In genomic region chr22:36470162-36470993, GRCh38 we compare ENCODE assay signal across 8 cellular contexts. TPM values are rescaled to one million over a fixed set of nuclear protein-coding genes. Genes with fewer than 3 reads are reported as not detected.
DNase-seq lines count a peak whose midpoint lies in the region; ATAC-seq and TF ChIP-seq lines count a peak whose summit lies in the region.

No MANE protein-coding gene starts in this region.

- peak; percentile 98 for TF ChIP-seq CTCF in OCI-LY7 (conservative IDR thresholded peaks at IDR 0.05; ENCODE audit: low read length)
- peak; percentile 98 for TF ChIP-seq CTCF in epithelial cell of proximal tubule (conservative IDR thresholded peaks at IDR 0.05; ENCODE audit: low read depth, low read length)

- H3K4me3 Mint-ChIP-seq in CD4-positive, alpha-beta memory T cell: no peak overlapping the region

- no peaks in the 10 kb centered on the region for H3K9me3 Mint-ChIP-seq in CD4-positive, alpha-beta memory T cell

- H4K20me1 ChIP-seq in OCI-LY7 (ENCODE audit: insufficient read depth, low read length): no peaks in the 10 kb centered on the region

- peaks cover 20 to 30% of the 10 kb centered on the region in 2 donors for H3K36me3 Mint-ChIP-seq in CD4-positive, alpha-beta memory T cell

- H3K9me2 ChIP-seq in OCI-LY7 (ENCODE audit: insufficient read depth, low read length): no peaks in the 10 kb centered on the region

- H3K9me3 ChIP-seq in CD4-positive, alpha-beta memory T cell (ENCODE audit: control insufficient read depth in 1 of 2, low read length in 2 of 2): no peaks in the 10 kb centered on the region
- H3K9me3 ChIP-seq in OCI-LY7 (ENCODE audit: low read length): no peaks in the 10 kb centered on the region
- H3K9me3 ChIP-seq in muscle layer of duodenum (ENCODE audit: control insufficient read depth in 1 of 2, low read length in 2 of 2): no peaks in the 10 kb centered on the region

- ATAC-seq in GM19324 (IDR thresholded peaks at IDR 0.05; ENCODE audit: low FRiP score, unreplicated experiment): no peak

- peak; percentile 85 to 87 (median 87) for DNase-seq in CD4-positive, alpha-beta memory T cell
- DNase-seq in HK-2 (ENCODE audit: unreplicated experiment) (peak; percentile 81), OCI-LY7 (ENCODE audit: low spot score) (peak; percentile 88), activated T-cell treated with anti-CD3 and anti-CD28 coated beads for 4 hours (peak; percentile 74), epithelial cell of proximal tubule (ENCODE audit: low read depth) (no peak)
- DNase-seq in stimulated activated CD8-positive, alpha-beta memory T cell treated with anti-CD3 and anti-CD28 coated beads, Interleukin-4, amount 100 ng/mL, for 4 hours (ENCODE audit: low read depth in 2 of 2, low spot score in 1 of 2): peak; percentile 66 to 68

- H3K27me3 Mint-ChIP-seq in CD4-positive, alpha-beta memory T cell: no peaks in the 10 kb centered on the region

- peak overlapping the region; percentile 30 to 92 (median 79) for H3K27ac Mint-ChIP-seq in CD4-positive, alpha-beta memory T cell

- H2AFZ ChIP-seq in OCI-LY7 (ENCODE audit: low read length): no peak overlapping the region

- H3K27me3 ChIP-seq in CD4-positive, alpha-beta memory T cell (ENCODE audit: insufficient read depth, low read length): no peaks in the 10 kb centered on the region
- no peaks in the 10 kb centered on the region for H3K27me3 ChIP-seq in muscle layer of duodenum (ENCODE audit: low read depth, low read length)

- no peaks in the 10 kb centered on the region for H3K79me2 ChIP-seq in OCI-LY7 (ENCODE audit: insufficient read depth, low read depth, low read length)

- H3K4me1 Mint-ChIP-seq in CD4-positive, alpha-beta memory T cell: peaks cover 11 to 28% (median 15%) of the 10 kb centered on the region in 4 donors

- no peak overlapping the region for H3K27ac ChIP-seq in CD4-positive, alpha-beta memory T cell (ENCODE audit: low read depth, low read length)
- H3K27ac ChIP-seq in OCI-LY7 (ENCODE audit: low read depth, low read length, poor library complexity, severe bottlenecking) (no peak overlapping the region), muscle layer of duodenum (ENCODE audit: low read length) (peak overlapping the region; percentile 74)

- peaks cover 16% of the 10 kb centered on the region for H3K36me3 ChIP-seq in CD4-positive, alpha-beta memory T cell (ENCODE audit: insufficient read depth, low read length)
- peaks cover 78% of the 10 kb centered on the region for H3K36me3 ChIP-seq in OCI-LY7 (ENCODE audit: insufficient read depth, low read length)
- peaks cover 32 to 43% of the 10 kb centered on the region in 2 donors for H3K36me3 ChIP-seq in muscle layer of duodenum (ENCODE audit: control insufficient read depth in 1 of 2, insufficient read depth in 2 of 2, low read length in 2 of 2)

- no TSS peak for BruUV-seq in OCI-LY7 (replicated peaks; lab: Mats Ljungman, UMichigan)

- POLR2A ChIA-PET in CD4-positive, alpha-beta memory T cell (lab: Charles Lee; ENCODE audit: partially characterized antibody): interaction anchor here (0.7 to 2.5 kb wide), 16 partner anchors 12 to 172 kb away, joined by 3 to 22 read pairs (median 4); partner anchors contain the start of gene MYH9
- POLR2A ChIA-PET in OCI-LY7 (lab: Charles Lee): interaction anchor here (0.6 kb wide), 1 partner anchor 54 kb away, joined by 3 read pairs; no protein-coding TSS in a partner anchor

- H3K4me3 ChIP-seq in CD4-positive, alpha-beta memory T cell (ENCODE audit: low read length in 2 of 2): no peak overlapping the region
- H3K4me3 ChIP-seq in OCI-LY7 (ENCODE audit: low read depth, low read length, poor library complexity, severe bottlenecking) (no peak overlapping the region), epithelial cell of proximal tubule (ENCODE audit: low read depth, low read length) (no peak overlapping the region), muscle layer of duodenum (ENCODE audit: low read depth in 1 of 2, low read length in 2 of 2) (peak overlapping the region in 1 of 2 donors; percentile 21)

- intact Hi-C loops in CD4-positive, alpha-beta memory T cell (cut with micrococcal nuclease): loop anchor here (1.0 kb wide), 4 partner anchors 15 to 169 kb away; no protein-coding TSS in a partner anchor
- intact Hi-C loops in OCI-LY7 (cut with micrococcal nuclease; ENCODE audit: unreplicated experiment): loop anchor here (1.0 to 5.0 kb wide), 2 partner anchors 83 to 169 kb away; partner anchors contain the start of gene MYH9

- CTCF ChIA-PET in CD4-positive, alpha-beta memory T cell (lab: Charles Lee; ENCODE audit: partially characterized antibody): interaction anchor here (0.7 to 10.0 kb wide), 43 partner anchors 9 to 1194 kb away, joined by 3 to 204 read pairs (median 8); partner anchors contain the start of genes APOL2, MYH9 and TXN2
- CTCF ChIA-PET in OCI-LY7 (lab: Charles Lee; ENCODE audit: unreplicated experiment): interaction anchor here (0.5 to 1.5 kb wide), 5 partner anchors 15 to 231 kb away, joined by 3 to 6 read pairs (median 4); partner anchors contain the start of gene APOL2

- peaks cover 18% of the 10 kb centered on the region for H3K4me1 ChIP-seq in CD4-positive, alpha-beta memory T cell (ENCODE audit: insufficient read depth, low read length)
- H3K4me1 ChIP-seq in OCI-LY7 (ENCODE audit: insufficient read depth, low read length, poor library complexity, severe bottlenecking) (peaks cover 3% of the 10 kb centered on the region), muscle layer of duodenum (ENCODE audit: control insufficient read depth in 1 of 2, insufficient read depth in 2 of 2, low read length in 2 of 2) (peaks cover 7 to 40% of the 10 kb centered on the region in 2 donors)

- H3K4me2 ChIP-seq in OCI-LY7 (ENCODE audit: low read length): no peak overlapping the region

RNA-seq across cellular contexts. Expression of gene TXN2, which starts 11.1 kb away (rescaled TPM):
- 10 to 100 TPM; 33.5 to 34.5 TPM for total RNA-seq in CD4-positive, alpha-beta memory T cell
- 100 to 1,000 TPM; 103 to 148 TPM for polyA plus RNA-seq in CD4-positive, alpha-beta memory T cell
- total RNA-seq in OCI-LY7 (2014; rRNA removed; shearing (Covaris generic)): 32.0 and 33.4 TPM in 2 replicates
- 94.2 and 106 TPM in 2 replicates for total RNA-seq in OCI-LY7 (2022)
- 72.1 and 76.6 TPM in 2 replicates for total RNA-seq in epithelial cell of proximal tubule

RNA-seq across cellular contexts. Expression of gene FOXRED2, which starts 36.5 kb away (rescaled TPM):
- 1 to 10 TPM; 7.3 to 8.5 TPM for total RNA-seq in CD4-positive, alpha-beta memory T cell
- polyA plus RNA-seq in CD4-positive, alpha-beta memory T cell: 1 to 10 TPM in 1 of 2 donors, not detected in 1; 2.7 TPM
- total RNA-seq in OCI-LY7 (2014; rRNA removed; shearing (Covaris generic)): 16.2 and 22.6 TPM in 2 replicates
- total RNA-seq in OCI-LY7 (2022) (40.6 and 48.3 TPM in 2 replicates), epithelial cell of proximal tubule (3.1 and 7.9 TPM in 2 replicates)

RNA-seq across cellular contexts. Expression of gene EIF3D, which starts 58.6 kb away (rescaled TPM):
- 100 to 1,000 TPM; 222 to 228 TPM for total RNA-seq in CD4-positive, alpha-beta memory T cell
- polyA plus RNA-seq in CD4-positive, alpha-beta memory T cell: 100 to 1,000 TPM; 137 to 191 TPM
- total RNA-seq in OCI-LY7 (2014; rRNA removed; shearing (Covaris generic)): 270 and 307 TPM in 2 replicates
- total RNA-seq in OCI-LY7 (2022): 201 and 223 TPM in 2 replicates
- 297 and 435 TPM in 2 replicates for total RNA-seq in epithelial cell of proximal tubule
